ENCODE assay signal across 14 cellular contexts in genomic region chr18:34767601-34768027, GRCh38. TPM values are rescaled to one million over a fixed set of nuclear protein-coding genes. Genes with fewer than 3 reads are reported as not detected.
DNase-seq lines count a peak whose midpoint lies in the region; ATAC-seq, FAIRE-seq and TF ChIP-seq lines count a peak whose summit lies in the region.
"Had no signal": no experiment of that assay in that cellular context is flagged by ENCODE, and none has a peak within 500 bp of the region (broad histone marks: within the 10 kb centered on the region; RNA-seq: fewer than 3 reads in every experiment).

No MANE protein-coding gene starts in this region.

- H3K27ac ChIP-seq in GM12878 (ENCODE audit: control insufficient read depth, insufficient read depth) (no peak overlapping the region), Peyer's patch (no peak overlapping the region), uterus (no peak overlapping the region), Karpas-422 (ENCODE audit: low read length) (no peak overlapping the region)

- no peaks in the 10 kb centered on the region for H3K4me1 ChIP-seq in GM12878 (ENCODE audit: control insufficient read depth, insufficient read depth, low read length)
- H3K4me1 ChIP-seq in Peyer's patch = no peaks in the 10 kb centered on the region
- H3K4me1 ChIP-seq in uterus = no peaks in the 10 kb centered on the region
- H3K4me1 ChIP-seq in Karpas-422 (ENCODE audit: low read length) = no peaks in the 10 kb centered on the region

- H3K4me3 ChIP-seq in GM12878 (no peak overlapping the region), Peyer's patch (no peak overlapping the region), uterus (no peak overlapping the region), Karpas-422 (ENCODE audit: low read length) (no peak overlapping the region)
- H3K4me3 ChIP-seq: lung had no signal

- H3K36me3 ChIP-seq in GM12878 (ENCODE audit: control insufficient read depth in 2 of 2, insufficient read depth in 2 of 2, low read length in 1 of 2) = no peaks in the 10 kb centered on the region
- H3K36me3 ChIP-seq in Peyer's patch = no peaks in the 10 kb centered on the region
- H3K36me3 ChIP-seq in uterus = no peaks in the 10 kb centered on the region
- H3K36me3 ChIP-seq in Karpas-422 (ENCODE audit: insufficient read depth, low read length) = no peaks in the 10 kb centered on the region

- in situ Hi-C loops in GM12878 (cut with MboI) = no loop called here

- SMC1A ChIA-PET in GM12878 (lab: Charles Lee; ENCODE audit: uncharacterized antibody, unreplicated experiment) = interaction anchor here (1.2 kb wide), 1 partner anchor 14 kb away, joined by 3 read pairs; no protein-coding TSS in a partner anchor

- CTCF ChIA-PET in GM12878 (lab: Yijun Ruan, JAX) = interaction anchor here (0.6 to 1.9 kb wide), 4 partner anchors 16 to 1184 kb away, joined by 3 to 10 read pairs (median 4); no protein-coding TSS in a partner anchor

- TF ChIP-seq CTCF in GM12878 (IDR thresholded peaks at IDR 0.05 in 2 of 3, conservative IDR thresholded peaks at IDR 0.05 in 1 of 3; ENCODE audit: control insufficient read depth in 2 of 3, extremely low read depth in 1 of 3, insufficient read depth in 1 of 3, low read depth in 3 of 3, low read length in 3 of 3) = no peak
- TF ChIP-seq CTCF in Peyer's patch (IDR thresholded peaks at IDR 0.05) = no peak
- no peak for TF ChIP-seq CTCF in uterus (IDR thresholded peaks at IDR 0.05)

- POLR2A ChIA-PET in GM12878 (lab: Charles Lee) = interaction anchor here (0.6 kb wide), 1 partner anchor 281 kb away, joined by 3 read pairs; no protein-coding TSS in a partner anchor

- no peaks in the 10 kb centered on the region for H3K9me3 ChIP-seq in GM12878 (replicated peaks; ENCODE audit: control insufficient read depth, insufficient read depth, low read length)
- H3K9me3 ChIP-seq in Peyer's patch = no peaks in the 10 kb centered on the region
- no peaks in the 10 kb centered on the region for H3K9me3 ChIP-seq in uterus
- no peaks in the 10 kb centered on the region for H3K9me3 ChIP-seq in Karpas-422 (ENCODE audit: low read length)

- DNase-seq in GM04503 (ENCODE audit: low read depth) (peak; percentile 86), GM12878 (ENCODE audit: low read depth, low spot score) (no peak), non-pigmented ciliary epithelial cell (ENCODE audit: low read depth) (peak; percentile 92), Peyer's patch (no peak), uterus (no peak), Karpas-422 (no peak), NCI-H187 treated with DMSO at 0.1 percent for 48 hours (lab: John Stamatoyannopoulos, UW) (no peak)
- DNase-seq: activated CD4-positive, alpha-beta T cell treated with anti-CD3 and anti-CD28 coated beads, Interleukin-2, amount 50 U/mL, for 4 hours; activated naive CD8-positive, alpha-beta T cell treated with anti-CD3 and anti-CD28 coated beads, Interleukin-2, amount 10 ng/mL, durations not matched to agents 7 days and 5 days; DMS 273 treated with DMSO at 0.1 percent for 48 hours; erythroblast; NCI-H2171 treated with DMSO at 0.1 percent for 48 hours had no signal

- TF ChIP-seq POLR2A in GM12878 (IDR thresholded peaks at IDR 0.05; ENCODE audit: low read depth, low read length) (no peak), Peyer's patch (IDR thresholded peaks at IDR 0.05) (no peak), uterus (IDR thresholded peaks at IDR 0.05) (no peak)

- ATAC-seq in HG02884 (IDR thresholded peaks at IDR 0.05; ENCODE audit: unreplicated experiment) (peak; percentile 63), GM12878 (peak; percentile 89)

- no peak for TF ChIP-seq EP300 in GM12878 (IDR thresholded peaks at IDR 0.05; ENCODE audit: borderline replicate concordance in 1 of 2, control insufficient read depth in 1 of 2, low read depth in 2 of 2, low read length in 2 of 2)

- no peaks in the 10 kb centered on the region for H3K79me2 ChIP-seq in GM12878 (ENCODE audit: control insufficient read depth, insufficient read depth, low read length)
- H3K79me2 ChIP-seq in Karpas-422 (ENCODE audit: low read length) = no peaks in the 10 kb centered on the region

- no peaks in the 10 kb centered on the region for H3K9me2 ChIP-seq in Karpas-422 (replicated peaks; ENCODE audit: insufficient read depth, low read length)

- intact Hi-C loops in GM12878 (cut with micrococcal nuclease; ENCODE audit: unreplicated experiment) = no loop called here
- intact Hi-C loops in uterus (cut with DNase I; ENCODE audit: low total_unique reads) = no loop called here

- WGBS in GM12878 (ENCODE audit: insufficient coverage, insufficient replicate concordance, low lambda C conversion rate, missing lambda C conversion rate) = 0% methylated on average over 1 of the region's 1 CpG

- RAD21 ChIA-PET in GM12878 (lab: Charles Lee; ENCODE audit: unreplicated experiment) = no interaction called here

- H4K20me1 ChIP-seq in GM12878 (ENCODE audit: control insufficient read depth, insufficient read depth) (no peaks in the 10 kb centered on the region), Karpas-422 (ENCODE audit: insufficient read depth, low read depth, low read length) (no peaks in the 10 kb centered on the region)

- TF ChIP-seq RAD21 in GM12878 (IDR thresholded peaks at IDR 0.05; ENCODE audit: insufficient read depth, low read depth, low read length) = no peak

- FAIRE-seq in GM12878 (lab: Jason Lieb, UNC) = no peak

- no peak overlapping the region for H3K4me2 ChIP-seq in GM12878 (ENCODE audit: control insufficient read depth, insufficient read depth)
- no peak overlapping the region for H3K4me2 ChIP-seq in Karpas-422 (ENCODE audit: low read depth, low read length, poor library complexity, severe bottlenecking)

- H3K27me3 ChIP-seq in GM12878 (replicated peaks in 1 of 2; ENCODE audit: control insufficient read depth in 2 of 2, insufficient read depth in 2 of 2, low read length in 1 of 2) = no peaks in the 10 kb centered on the region
- H3K27me3 ChIP-seq in Peyer's patch = no peaks in the 10 kb centered on the region
- no peaks in the 10 kb centered on the region for H3K27me3 ChIP-seq in uterus
- no peaks in the 10 kb centered on the region for H3K27me3 ChIP-seq in Karpas-422 (ENCODE audit: low read length)

- no TSS peak for BruUV-seq in GM12878 (replicated peaks; lab: Mats Ljungman, UMichigan)

- H3K9ac ChIP-seq in GM12878 (ENCODE audit: control insufficient read depth, insufficient read depth, low read length) (no peak overlapping the region), Karpas-422 (ENCODE audit: low read length) (no peak overlapping the region)

- H2AFZ ChIP-seq in GM12878 (ENCODE audit: control insufficient read depth, low read depth, low read length) = no peak overlapping the region
- no peak overlapping the region for H2AFZ ChIP-seq in Karpas-422 (ENCODE audit: low read length)

TF ChIP-seq in GM12878, 131 proteins besides CTCF, POLR2A, EP300 and RAD21:
- no peak for TF ChIP-seq MAX (IDR thresholded peaks at IDR 0.05; ENCODE audit: low read depth, low read length)
- no peak for TF ChIP-seq IKZF1 (conservative IDR thresholded peaks at IDR 0.05)

RNA-seq across cellular contexts. Expression of gene DTNA, which starts 57.5 kb away (rescaled TPM):
- total RNA-seq in GM12878 (2013; cell fraction: nucleolus; rRNA removed) = 74.3 and 85.7 TPM in 2 replicates
- total RNA-seq in GM12878 (2014; rRNA removed) = 0.16 and 0.56 TPM in 2 replicates
- 0.32 and 0.54 TPM in 2 replicates for total RNA-seq in GM12878 (2014; rRNA removed; fragmentation: Illumina TruSeq; extraction: Trizol)
- total RNA-seq in GM12878 (2021) = 0.27 and 0.36 TPM in 2 replicates
- polyA plus RNA-seq in GM12878 (2011; ENCODE audit: low read depth) = not detected
- 8.0 and 8.6 TPM in 2 replicates for polyA plus RNA-seq in GM12878 (2011; rRNA removed)
- 3.5 TPM in 2 replicates for polyA plus RNA-seq in GM12878 (2011; cell fraction: cytosol; rRNA removed)
- 10.8 and 17.7 TPM in 2 replicates for polyA plus RNA-seq in GM12878 (2011; cell fraction: nucleus; rRNA removed)
- 0.01 TPM in 1 of 2 replicates, not detected in the other for polyA plus RNA-seq in GM12878 (2012)
- 0.56 and 0.92 TPM in 2 replicates for polyA plus RNA-seq in GM12878 (2014; fragmentation: Illumina TruSeq; extraction: Trizol)
- polyA plus RNA-seq in GM12878 (2014; fragmentation: Nextera tagmentation; extraction: Ambion mirVana) = under 1 TPM; 0.40 to 0.53 TPM
- 0.26 and 0.42 TPM in 2 replicates for polyA plus RNA-seq in GM12878 (2014; rRNA removed)
- under 1 TPM; 0.40 to 0.86 TPM for polyA plus RNA-seq in GM12878 (2016; fragmentation: Nextera tagmentation; extraction: Ambion mirVana)
- 15.3 and 25.2 TPM in 2 replicates for polyA minus RNA-seq in GM12878 (2011; rRNA and poly(A)+ RNA removed)
- 2.6 and 3.2 TPM in 2 replicates for polyA minus RNA-seq in GM12878 (2011; cell fraction: cytosol; rRNA and poly(A)+ RNA removed)
- 10.9 and 12.6 TPM in 2 replicates for polyA minus RNA-seq in GM12878 (2011; cell fraction: nucleus; rRNA and poly(A)+ RNA removed)
- 10 to 100 TPM in 1 of 4 donors, 1 to 10 TPM in 3; 6.7 to 30.5 (median 9.5) TPM for total RNA-seq in Peyer's patch
- 100 to 1,000 TPM in 1 of 4 donors, 10 to 100 TPM in 3; 13.8 to 229 (median 43.0) TPM for total RNA-seq in uterus
- not detected in 2 replicates for total RNA-seq in Karpas-422 (2014; rRNA removed; shearing (Covaris generic); ENCODE audit: low replicate concordance)
- total RNA-seq: activated naive CD8-positive, alpha-beta T cell treated with anti-CD3 and anti-CD28 coated beads, Interleukin-2, amount 10 ng/mL, durations not matched to agents 7 days and 5 days had no signal

Comparison
In these comparisons a context has a peak if more than half of its experiments do, and no peak if none do; other contexts are left out.
1. DNase-seq: peak in GM04503 (single experiment) and non-pigmented ciliary epithelial cell (single experiment); none in GM12878 (single experiment), Peyer's patch (0 of 3), uterus (0 of 2), Karpas-422 (single experiment) and NCI-H187 treated with DMSO at 0.1 percent for 48 hours (single experiment).